8 cellular contexts compared by ENCODE assay signal in the genomic region with DNA sequence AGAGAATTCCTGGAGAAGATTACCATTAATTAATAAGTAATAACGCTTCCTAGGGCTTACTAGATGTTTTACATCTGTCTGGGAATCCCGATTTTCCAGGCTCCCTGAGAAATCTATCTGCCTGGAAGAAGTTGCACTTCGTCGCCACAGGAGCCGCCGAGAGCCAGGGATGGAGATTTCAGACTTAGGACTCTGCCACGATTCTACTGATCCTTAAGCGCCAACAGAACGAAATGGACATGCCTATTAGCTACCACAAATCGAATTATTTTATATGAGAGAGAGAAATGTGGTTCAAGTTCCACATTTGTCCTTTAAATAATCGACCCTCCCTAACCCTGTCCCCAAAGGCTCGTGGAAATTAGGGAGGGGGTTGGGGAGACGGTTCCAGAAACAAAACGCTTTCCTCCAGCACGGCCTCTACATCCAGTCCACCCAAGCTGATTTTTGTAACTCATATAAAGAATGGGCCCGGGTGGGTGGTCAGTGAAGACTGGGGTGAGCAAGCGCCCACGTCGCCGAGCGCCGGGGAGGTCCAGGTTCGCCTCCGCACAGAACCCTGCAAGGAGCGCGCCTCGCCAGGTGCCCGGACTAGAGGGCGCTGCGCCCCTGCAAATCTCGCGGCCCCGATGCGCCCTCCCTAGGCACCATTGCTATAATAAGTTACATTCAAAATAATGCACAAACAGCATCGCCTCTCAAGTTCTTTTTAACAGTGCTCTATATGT. TPM values are rescaled to one million over a fixed set of nuclear protein-coding genes. Genes with fewer than 3 reads are reported as not detected.
A peak's percentile ranks its signal among the peaks of the same experiment; 100 is the strongest.
DNase-seq lines count a peak whose midpoint lies in the region; ATAC-seq and TF ChIP-seq lines count a peak whose summit lies in the region.

No MANE protein-coding gene starts in this region.

- peak overlapping the region; percentile 99 for H3K27ac ChIP-seq in osteoblast (ENCODE audit: low read depth, low read length)

- CTCF ChIA-PET in activated CD8-positive, alpha-beta T cell treated with anti-CD3 and anti-CD28 coated beads for 36 hours (lab: Charles Lee) = interaction anchor here (1.3 kb wide), 1 partner anchor 139 kb away, joined by 3 read pairs; no protein-coding TSS in a partner anchor

- intact Hi-C loops in activated CD8-positive, alpha-beta T cell treated with anti-CD3 and anti-CD28 coated beads for 36 hours (cut with micrococcal nuclease) = no loop called here

- peaks cover 62% of the 10 kb centered on the region for H3K79me2 ChIP-seq in osteoblast (ENCODE audit: insufficient read depth, low read length)

- POLR2A ChIA-PET in activated CD8-positive, alpha-beta T cell treated with anti-CD3 and anti-CD28 coated beads for 36 hours (lab: Charles Lee) = no interaction called here

- peaks cover 22% of the 10 kb centered on the region for H3K4me1 ChIP-seq in osteoblast (ENCODE audit: insufficient read depth, low read length)

- peaks cover 27% of the 10 kb centered on the region for H4K20me1 ChIP-seq in osteoblast (ENCODE audit: insufficient read depth, low read length)

- no peak for ATAC-seq in activated CD8-positive, alpha-beta T cell treated with anti-CD3 and anti-CD28 coated beads for 36 hours
- ATAC-seq in GM21390 (IDR thresholded peaks at IDR 0.05; ENCODE audit: unreplicated experiment) (no peak), HG03025 (IDR thresholded peaks at IDR 0.05; ENCODE audit: low FRiP score, unreplicated experiment) (no peak)

- H3K27me3 ChIP-seq in osteoblast (ENCODE audit: insufficient read depth, low read length) = no peaks in the 10 kb centered on the region

- no peaks in the 10 kb centered on the region for H3K36me3 ChIP-seq in osteoblast (ENCODE audit: insufficient read depth, low read length)

- TF ChIP-seq CTCF in LNCAP (IDR thresholded peaks at IDR 0.05) (peak; percentile 81), glutamatergic neuron (IDR thresholded peaks at IDR 0.05; ENCODE audit: partially characterized antibody, unreplicated experiment) (no peak), osteoblast (IDR thresholded peaks at IDR 0.05; ENCODE audit: extremely low read depth, low read depth, low read length) (peak; percentile 64)
- no peak for TF ChIP-seq CTCF in activated CD8-positive, alpha-beta T cell treated with anti-CD3 and anti-CD28 coated beads for 36 hours (IDR thresholded peaks at IDR 0.05)

- peaks cover 14% of the 10 kb centered on the region for H3K4me1 Mint-ChIP-seq in activated CD8-positive, alpha-beta T cell treated with anti-CD3 and anti-CD28 coated beads for 36 hours (ENCODE audit: low read depth)
- peaks cover 8% of the 10 kb centered on the region for H3K4me1 Mint-ChIP-seq in glutamatergic neuron (ENCODE audit: low read depth, unreplicated experiment)

- peak overlapping the region; percentile 84 for H3K4me3 ChIP-seq in osteoblast (ENCODE audit: insufficient read depth, low read length)

- H3K36me3 Mint-ChIP-seq in activated CD8-positive, alpha-beta T cell treated with anti-CD3 and anti-CD28 coated beads for 36 hours (ENCODE audit: low read depth) = no peaks in the 10 kb centered on the region
- H3K36me3 Mint-ChIP-seq in glutamatergic neuron (ENCODE audit: unreplicated experiment) = no peaks in the 10 kb centered on the region

- peaks cover 59% of the 10 kb centered on the region for H3K27me3 Mint-ChIP-seq in activated CD8-positive, alpha-beta T cell treated with anti-CD3 and anti-CD28 coated beads for 36 hours
- H3K27me3 Mint-ChIP-seq in glutamatergic neuron (ENCODE audit: unreplicated experiment) = peaks cover 24% of the 10 kb centered on the region

- H2AFZ ChIP-seq in osteoblast (ENCODE audit: low read length) = peak overlapping the region; percentile 79

- H3K27ac Mint-ChIP-seq in activated CD8-positive, alpha-beta T cell treated with anti-CD3 and anti-CD28 coated beads for 36 hours = no peak overlapping the region
- H3K27ac Mint-ChIP-seq in glutamatergic neuron (ENCODE audit: unreplicated experiment) = no peak overlapping the region

- no peak overlapping the region for H3K4me3 Mint-ChIP-seq in activated CD8-positive, alpha-beta T cell treated with anti-CD3 and anti-CD28 coated beads for 36 hours
- H3K4me3 Mint-ChIP-seq in glutamatergic neuron (ENCODE audit: unreplicated experiment) = peak overlapping the region; percentile 91

- no peaks in the 10 kb centered on the region for H3K9me3 Mint-ChIP-seq in activated CD8-positive, alpha-beta T cell treated with anti-CD3 and anti-CD28 coated beads for 36 hours
- peaks cover 14% of the 10 kb centered on the region for H3K9me3 Mint-ChIP-seq in glutamatergic neuron (ENCODE audit: unreplicated experiment)

- peak overlapping the region; percentile 94 for H3K4me2 ChIP-seq in osteoblast (ENCODE audit: insufficient read depth, low read length)

- DNase-seq in DMS53 (lab: John Stamatoyannopoulos, UW) = peak; percentile 81
- DNase-seq in activated CD8-positive, alpha-beta T cell treated with anti-CD3 and anti-CD28 coated beads for 36 hours = peak; percentile 31
- peak; percentile 70 for DNase-seq in glutamatergic neuron
- peak; percentile 98 for DNase-seq in osteoblast (ENCODE audit: insufficient read length, low spot score, missing footprints)
- no peak for DNase-seq in activated CD4-positive, CD25-positive, alpha-beta regulatory T cell (lab: John Stamatoyannopoulos, UW)

- H3K9me3 ChIP-seq in osteoblast (ENCODE audit: low read depth, low read length) = peaks cover under 1% of the 10 kb centered on the region

RNA-seq across cellular contexts. Expression of a gene that starts 1.9 kb away (rescaled TPM):
- not detected for total RNA-seq in activated CD8-positive, alpha-beta T cell treated with anti-CD3 and anti-CD28 coated beads for 36 hours
- total RNA-seq in glutamatergic neuron (ENCODE audit: unreplicated experiment) (34.3 TPM), osteoblast (474 and 522 TPM in 2 replicates)

Comparison
In these comparisons a context has a peak if more than half of its experiments do, and no peak if none do; other contexts are left out.
1. DNase-seq: peak in DMS53 (single experiment), activated CD8-positive, alpha-beta T cell treated with anti-CD3 and anti-CD28 coated beads for 36 hours (single experiment), glutamatergic neuron (single experiment) and osteoblast (single experiment); none in activated CD4-positive, CD25-positive, alpha-beta regulatory T cell (0 of 4).
2. CTCF ChIP-seq: peak in LNCAP (single experiment) and osteoblast (single experiment); none in activated CD8-positive, alpha-beta T cell treated with anti-CD3 and anti-CD28 coated beads for 36 hours (single experiment) and glutamatergic neuron (single experiment).
3. RNA of a gene that starts 1.9 kb away (total RNA-seq): 474 to 522 TPM in osteoblast and 34.3 TPM in glutamatergic neuron (single experiment); not detected in activated CD8-positive, alpha-beta T cell treated with anti-CD3 and anti-CD28 coated beads for 36 hours; every median in the first group is over 10 times any median in the second.